In the genomic region with DNA sequence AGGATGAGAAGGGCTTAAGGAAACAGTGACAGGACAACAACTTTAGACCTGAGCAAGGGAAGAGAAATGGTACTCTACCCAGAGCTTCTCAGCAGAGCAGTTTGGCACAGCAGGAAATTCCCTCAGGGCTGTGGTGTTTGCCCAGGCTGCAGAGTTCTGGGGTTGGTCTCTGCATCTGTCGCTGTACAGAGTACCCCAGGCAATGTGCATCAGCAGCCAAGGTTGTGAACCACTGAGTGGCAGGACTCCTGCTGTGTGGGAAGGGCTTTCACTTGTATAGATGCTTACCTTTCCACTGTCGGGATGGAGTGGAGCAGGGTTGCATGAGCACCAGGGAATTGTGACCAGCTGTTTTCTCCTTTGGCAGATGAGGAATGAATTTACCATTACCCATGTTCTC, we compare ENCODE assay signal across 27 cellular contexts. TPM values are rescaled to one million over a fixed set of nuclear protein-coding genes. Genes with fewer than 3 reads are reported as not detected.
A peak's percentile ranks its signal among the peaks of the same experiment; 100 is the strongest.
DNase-seq lines count a peak whose midpoint lies in the region; ATAC-seq and TF ChIP-seq lines count a peak whose summit lies in the region.
"Had no signal": no experiment of that assay in that cellular context is flagged by ENCODE, and none has a peak within 500 bp of the region (broad histone marks: within the 10 kb centered on the region; RNA-seq: fewer than 3 reads in every experiment).

No MANE protein-coding gene starts in this region.

- H3K36me3 ChIP-seq in esophagus (ENCODE audit: control insufficient read depth in 2 of 2, insufficient read depth in 2 of 2, low read length in 1 of 2) (peaks cover 12 to 25% of the 10 kb centered on the region in 2 donors), sigmoid colon (peaks cover 0 to 75% (median 10%) of the 10 kb centered on the region in 4 donors)

- H3K27me3 ChIP-seq in esophagus (ENCODE audit: control insufficient read depth in 1 of 2, insufficient read depth in 2 of 2, low read length in 2 of 2): no peaks in the 10 kb centered on the region
- H3K27me3 ChIP-seq in sigmoid colon: no peaks in the 10 kb centered on the region
- H3K27me3 ChIP-seq: tibial artery had no signal

- H3K4me1 ChIP-seq in esophagus (ENCODE audit: control insufficient read depth in 2 of 2, insufficient read depth in 2 of 2, low read length in 1 of 2) (no peaks in the 10 kb centered on the region), sigmoid colon (peaks cover 0 to 48% (median 25%) of the 10 kb centered on the region in 4 donors)
- H3K4me1 ChIP-seq: tibial artery had no signal

- TF ChIP-seq POLR2A in sigmoid colon (IDR thresholded peaks at IDR 0.05): no peak

- H3K9me3 ChIP-seq in esophagus (ENCODE audit: control insufficient read depth in 2 of 2, insufficient read depth in 1 of 2, low read depth in 1 of 2, low read length in 1 of 2): no peaks in the 10 kb centered on the region
- no peaks in the 10 kb centered on the region for H3K9me3 ChIP-seq in sigmoid colon
- H3K9me3 ChIP-seq: tibial artery had no signal

- TF ChIP-seq CTCF in sigmoid colon (IDR thresholded peaks at IDR 0.05): no peak

- TF ChIP-seq EP300 in sigmoid colon (IDR thresholded peaks at IDR 0.05): no peak

- peak; percentile 10 to 39 for DNase-seq in NCI-H187 (lab: John Stamatoyannopoulos, UW)
- no peak for DNase-seq in NCI-H187 treated with DMSO at 0.1 percent for 48 hours (lab: John Stamatoyannopoulos, UW)
- peak; percentile 54 for DNase-seq in NCI-H1694 treated with DMSO at 0.1 percent for 48 hours (lab: John Stamatoyannopoulos, UW)
- DNase-seq in sigmoid colon: no peak
- no peak for DNase-seq in RPMI8226
- DNase-seq in NCI-H1930 (lab: John Stamatoyannopoulos, UW): no peak
- DNase-seq: activated CD4-positive, alpha-beta T cell treated with anti-CD3 and anti-CD28 coated beads for 36 hours; activated naive CD4-positive, alpha-beta T cell treated with anti-CD3 and anti-CD28 coated beads, Interleukin-2, amount 10 ng/mL, durations not matched to agents 7 days and 5 days; activated T-cell treated with anti-CD3 and anti-CD28 coated beads, Interleukin-2, amount 50 U/mL, for 4 hours; AML-193; amygdala; CD8-positive, alpha-beta T cell; endodermal cell; islet precursor cell; left ventricle myocardium superior; NCI-H226; OCI-M1; posterior cingulate gyrus; T-helper 2 cell; tibial artery had no signal

- intact Hi-C loops in sigmoid colon (cut with DNase I): no loop called here

- H3K4me3 ChIP-seq in esophagus (ENCODE audit: low read depth in 1 of 2, low read length in 2 of 2): no peak overlapping the region
- H3K4me3 ChIP-seq in sigmoid colon: no peak overlapping the region
- H3K4me3 ChIP-seq: GM23338, tibial artery had no signal

- WGBS in esophagus, 2 donors: 75 to 78% methylated on average over 2 of the region's 2 CpGs
- 90 to 91% methylated on average over 2 of the region's 2 CpGs for WGBS in sigmoid colon, 2 donors

- H3K27ac ChIP-seq in esophagus (ENCODE audit: low read depth in 2 of 2, low read length in 1 of 2) (peak overlapping the region; percentile 18 to 28), sigmoid colon (peak overlapping the region; percentile 5 to 96 (median 70))
- H3K27ac ChIP-seq: KMS-11, tibial artery had no signal

- no peak for ATAC-seq in GM19328 (IDR thresholded peaks at IDR 0.05; ENCODE audit: unreplicated experiment)
- ATAC-seq: activated CD4-positive, alpha-beta T cell treated with anti-CD3 and anti-CD28 coated beads for 36 hours; activated T-cell treated with anti-CD3 and anti-CD28 coated beads, Interleukin-2, amount 50 U/mL, for 4 hours; CD8-positive, alpha-beta T cell; GM23338; left ventricle myocardium superior; SK-N-SH treated with all-trans-retinoic acid at 6 μM for 48 hours had no signal

RNA-seq across cellular contexts. Expression of a gene that starts 21.2 kb away (rescaled TPM):
- polyA plus RNA-seq in esophagus (10 to 100 TPM; 26.0 to 31.3 TPM), sigmoid colon (10 to 100 TPM; 37.3 to 55.3 (median 44.4) TPM)
- 10 to 100 TPM; 23.5 to 37.0 (median 27.4) TPM for total RNA-seq in sigmoid colon

RNA-seq across cellular contexts. Expression of a gene that starts 42.8 kb away (rescaled TPM):
- polyA plus RNA-seq in esophagus: 100 to 1,000 TPM; 343 to 660 TPM
- over 10,000 TPM in 1 of 4 donors, 1,000 to 10,000 TPM in 3; 3,612 to 10,290 (median 5,643) TPM for total RNA-seq in sigmoid colon
- 100 to 1,000 TPM in 2 of 3 donors, 10 to 100 TPM in 1; 16.9 to 441 (median 104) TPM for polyA plus RNA-seq in sigmoid colon
- total RNA-seq: A172; CD8-positive, alpha-beta T cell; neural crest cell had no signal

Comparison
In these comparisons a context has a peak if more than half of its experiments do, and no peak if none do; other contexts are left out.
1. DNase-seq: peak in NCI-H187 (2 of 2) and NCI-H1694 treated with DMSO at 0.1 percent for 48 hours (single experiment); none in NCI-H187 treated with DMSO at 0.1 percent for 48 hours (single experiment), sigmoid colon (single experiment), RPMI8226 (single experiment) and NCI-H1930 (0 of 2).